27 cellular contexts compared by ENCODE assay signal in the genomic region with DNA sequence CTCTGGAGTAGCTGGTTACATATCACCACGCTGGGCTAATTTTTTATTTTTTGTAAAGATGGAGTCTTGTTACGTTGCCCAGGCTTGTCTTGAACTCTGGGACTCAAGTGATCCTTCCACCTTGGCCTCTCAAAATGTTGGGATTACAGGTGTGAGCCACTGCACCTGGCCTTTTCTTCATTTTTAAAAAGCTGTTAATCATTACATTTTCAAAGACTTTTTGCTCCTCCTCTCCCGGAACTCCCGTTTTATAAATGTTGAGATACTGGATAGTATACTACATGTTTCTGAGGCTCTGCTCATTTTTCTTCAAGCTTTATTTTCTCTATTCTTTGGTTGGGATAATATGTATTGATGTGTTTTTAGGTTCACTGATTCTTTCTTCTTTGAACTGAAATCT. TPM values are rescaled to one million over a fixed set of nuclear protein-coding genes. Genes with fewer than 3 reads are reported as not detected.
DNase-seq lines count a peak whose midpoint lies in the region; ATAC-seq and TF ChIP-seq lines count a peak whose summit lies in the region.
"Had no signal": no experiment of that assay in that cellular context is flagged by ENCODE, and none has a peak within 500 bp of the region (broad histone marks: within the 10 kb centered on the region; RNA-seq: fewer than 3 reads in every experiment).

No MANE protein-coding gene starts in this region.

- no peak for TF ChIP-seq CTCF in activated CD8-positive, alpha-beta T cell treated with anti-CD3 and anti-CD28 coated beads for 36 hours (IDR thresholded peaks at IDR 0.05)
- TF ChIP-seq CTCF in testis (IDR thresholded peaks at IDR 0.05): no peak

- POLR2A ChIA-PET in activated CD8-positive, alpha-beta T cell treated with anti-CD3 and anti-CD28 coated beads for 36 hours (lab: Charles Lee): interaction anchor here (0.6 to 1.9 kb wide), 5 partner anchors 12 to 740 kb away, joined by 3 to 6 read pairs (median 4); a partner anchor contains a TSS

- H3K27ac ChIP-seq in testis: no peak overlapping the region
- H3K27ac ChIP-seq: colonic mucosa, neutrophil, prostate gland, uterus had no signal

- no peak for DNase-seq in activated naive CD4-positive, alpha-beta T cell treated with anti-CD3 and anti-CD28 coated beads, Interleukin-2, amount 50 U/mL, for 72 hours (ENCODE audit: low spot score in 2 of 2)
- DNase-seq in activated naive CD4-positive, alpha-beta T cell treated with anti-CD3 and anti-CD28 coated beads, Interleukin-2, amount 50 U/mL, for 16 hours: no peak
- no peak for DNase-seq in activated CD8-positive, alpha-beta T cell treated with anti-CD3 and anti-CD28 coated beads for 36 hours
- no peak for DNase-seq in central memory CD8-positive, alpha-beta T cell (ENCODE audit: low spot score in 2 of 2)
- no peak for DNase-seq in stimulated activated effector memory CD8-positive, alpha-beta T cell treated with anti-CD3 and anti-CD28 coated beads, Interleukin-12 subunit alpha, Interleukin-12 subunit beta, amount 100 ng/mL, for 72 hours (ENCODE audit: low spot score in 2 of 2)
- DNase-seq in OCI-M2 (lab: John Stamatoyannopoulos, UW; ENCODE audit: unreplicated experiment) (no peak), testis (no peak)
- DNase-seq: activated CD4-positive, CD25-positive, alpha-beta regulatory T cell treated with anti-CD3 and anti-CD28 coated beads, Interleukin-2, amount 50 U/mL, for 72 hours; activated effector memory CD4-positive, alpha-beta T cell treated with Interleukin-2 at 50 U/mL for 16 hours; amniotic stem cell; C1 segment of cervical spinal cord; colonic mucosa; effector memory CD4-positive, alpha-beta T cell; H9; head of caudate nucleus; Kasumi-1; NCI-H1694; NCI-H526 treated with DMSO at 0.1 percent for 48 hours; SIG-M5; stimulated activated CD4-positive, alpha-beta T cell treated with anti-CD3 and anti-CD28 coated beads, Interleukin-4, amount 100 ng/mL, for 4 hours; stimulated activated naive CD4-positive, alpha-beta T cell; uterus had no signal

- no peaks in the 10 kb centered on the region for H3K36me3 ChIP-seq in testis (ENCODE audit: low read depth, missing control alignments)
- H3K36me3 ChIP-seq: colonic mucosa, prostate gland, uterus had no signal

- intact Hi-C loops in activated CD8-positive, alpha-beta T cell treated with anti-CD3 and anti-CD28 coated beads for 36 hours (cut with micrococcal nuclease): no loop called here
- intact Hi-C loops in testis (cut with DNase I; ENCODE audit: low total_unique reads): no loop called here

- H3K9me3 ChIP-seq in testis: no peaks in the 10 kb centered on the region
- H3K9me3 ChIP-seq: colonic mucosa, neutrophil, prostate gland, uterus had no signal

- H3K27ac Mint-ChIP-seq in activated naive CD4-positive, alpha-beta T cell treated with anti-CD3 and anti-CD28 coated beads, Interleukin-2, amount 50 U/mL, for 72 hours: peak overlapping the region; percentile 85 to 95
- H3K27ac Mint-ChIP-seq in activated CD8-positive, alpha-beta T cell treated with anti-CD3 and anti-CD28 coated beads for 36 hours: peak overlapping the region; percentile 90
- H3K27ac Mint-ChIP-seq in central memory CD8-positive, alpha-beta T cell (ENCODE audit: low read depth): peak overlapping the region; percentile 92
- peak overlapping the region; percentile 95 for H3K27ac Mint-ChIP-seq in stimulated activated effector memory CD8-positive, alpha-beta T cell treated with anti-CD3 and anti-CD28 coated beads, Interleukin-12 subunit alpha, Interleukin-12 subunit beta, amount 100 ng/mL, for 72 hours
- H3K27ac Mint-ChIP-seq: H9 had no signal

- H3K27me3 Mint-ChIP-seq in activated CD8-positive, alpha-beta T cell treated with anti-CD3 and anti-CD28 coated beads for 36 hours: no peaks in the 10 kb centered on the region
- H3K27me3 Mint-ChIP-seq in central memory CD8-positive, alpha-beta T cell: no peaks in the 10 kb centered on the region

- no peak overlapping the region for H3K4me3 ChIP-seq in testis
- H3K4me3 ChIP-seq: colonic mucosa, prostate gland, uterus had no signal

- 70 to 79% methylated on average over 4 of the region's 4 CpGs for WGBS in testis, 2 donors

- H3K9me3 Mint-ChIP-seq in activated naive CD4-positive, alpha-beta T cell treated with anti-CD3 and anti-CD28 coated beads, Interleukin-2, amount 50 U/mL, for 72 hours: peaks cover 7 to 27% of the 10 kb centered on the region in 2 donors
- peaks cover 27% of the 10 kb centered on the region for H3K9me3 Mint-ChIP-seq in activated CD8-positive, alpha-beta T cell treated with anti-CD3 and anti-CD28 coated beads for 36 hours
- no peaks in the 10 kb centered on the region for H3K9me3 Mint-ChIP-seq in central memory CD8-positive, alpha-beta T cell
- peaks cover 3% of the 10 kb centered on the region for H3K9me3 Mint-ChIP-seq in stimulated activated effector memory CD8-positive, alpha-beta T cell treated with anti-CD3 and anti-CD28 coated beads, Interleukin-12 subunit alpha, Interleukin-12 subunit beta, amount 100 ng/mL, for 72 hours

- TF ChIP-seq POLR2A in testis (IDR thresholded peaks at IDR 0.05): no peak

- CTCF ChIA-PET in activated CD8-positive, alpha-beta T cell treated with anti-CD3 and anti-CD28 coated beads for 36 hours (lab: Charles Lee): interaction anchor here (1.1 to 1.7 kb wide), 5 partner anchors 9 to 82 kb away, joined by 3 to 4 read pairs (median 3); no protein-coding TSS in a partner anchor

- H3K4me3 Mint-ChIP-seq in activated CD8-positive, alpha-beta T cell treated with anti-CD3 and anti-CD28 coated beads for 36 hours: peak overlapping the region; percentile 22
- H3K4me3 Mint-ChIP-seq in central memory CD8-positive, alpha-beta T cell: peak overlapping the region; percentile 71
- peak overlapping the region; percentile 66 for H3K4me3 Mint-ChIP-seq in stimulated activated effector memory CD8-positive, alpha-beta T cell treated with anti-CD3 and anti-CD28 coated beads, Interleukin-12 subunit alpha, Interleukin-12 subunit beta, amount 100 ng/mL, for 72 hours
- H3K4me3 Mint-ChIP-seq: H9 had no signal

- H3K36me3 Mint-ChIP-seq in activated naive CD4-positive, alpha-beta T cell treated with anti-CD3 and anti-CD28 coated beads, Interleukin-2, amount 50 U/mL, for 72 hours: peaks cover 58 to 75% of the 10 kb centered on the region in 2 donors
- peaks cover 77% of the 10 kb centered on the region for H3K36me3 Mint-ChIP-seq in activated CD8-positive, alpha-beta T cell treated with anti-CD3 and anti-CD28 coated beads for 36 hours (ENCODE audit: low read depth)
- peaks cover 24% of the 10 kb centered on the region for H3K36me3 Mint-ChIP-seq in central memory CD8-positive, alpha-beta T cell (ENCODE audit: insufficient read depth)
- peaks cover 85% of the 10 kb centered on the region for H3K36me3 Mint-ChIP-seq in stimulated activated effector memory CD8-positive, alpha-beta T cell treated with anti-CD3 and anti-CD28 coated beads, Interleukin-12 subunit alpha, Interleukin-12 subunit beta, amount 100 ng/mL, for 72 hours

- peaks cover 83% of the 10 kb centered on the region for H3K4me1 Mint-ChIP-seq in activated CD8-positive, alpha-beta T cell treated with anti-CD3 and anti-CD28 coated beads for 36 hours (ENCODE audit: low read depth)
- peaks cover 94% of the 10 kb centered on the region for H3K4me1 Mint-ChIP-seq in central memory CD8-positive, alpha-beta T cell
- peaks cover 80% of the 10 kb centered on the region for H3K4me1 Mint-ChIP-seq in stimulated activated effector memory CD8-positive, alpha-beta T cell treated with anti-CD3 and anti-CD28 coated beads, Interleukin-12 subunit alpha, Interleukin-12 subunit beta, amount 100 ng/mL, for 72 hours

- H3K27me3 ChIP-seq in testis: no peaks in the 10 kb centered on the region
- H3K27me3 ChIP-seq: colonic mucosa, neutrophil, uterus had no signal

- H3K4me1 ChIP-seq in testis: no peaks in the 10 kb centered on the region
- H3K4me1 ChIP-seq: colonic mucosa, prostate gland, uterus had no signal

- ATAC-seq in activated naive CD4-positive, alpha-beta T cell treated with anti-CD3 and anti-CD28 coated beads, Interleukin-2, amount 50 U/mL, for 72 hours: no peak
- ATAC-seq in activated CD8-positive, alpha-beta T cell treated with anti-CD3 and anti-CD28 coated beads for 36 hours: peak; percentile 38
- no peak for ATAC-seq in central memory CD8-positive, alpha-beta T cell (replicated peaks; ENCODE audit: extremely low read depth, poor library complexity, severe bottlenecking)
- peak; percentile 47 for ATAC-seq in stimulated activated effector memory CD8-positive, alpha-beta T cell treated with anti-CD3 and anti-CD28 coated beads, Interleukin-12 subunit alpha, Interleukin-12 subunit beta, amount 100 ng/mL, for 72 hours
- ATAC-seq: HepG2, sciatic nerve had no signal

RNA-seq across cellular contexts. Expression of a gene that starts 16.4 kb away (rescaled TPM):
- 1 to 10 TPM; 5.2 to 6.0 TPM for total RNA-seq in activated naive CD4-positive, alpha-beta T cell treated with anti-CD3 and anti-CD28 coated beads, Interleukin-2, amount 50 U/mL, for 72 hours
- 10 to 100 TPM; 10.4 to 17.1 TPM for total RNA-seq in activated CD8-positive, alpha-beta T cell treated with anti-CD3 and anti-CD28 coated beads for 36 hours
- total RNA-seq in testis: 1 to 10 TPM; 1.7 to 4.6 TPM
- 3.8 TPM for polyA plus RNA-seq in testis (ENCODE audit: insufficient read depth, low read depth, low replicate concordance)
- total RNA-seq: fibroblast of villous mesenchyme, HepG2 had no signal
- polyA plus RNA-seq: HepG2 had no signal

Comparison
In these comparisons a context has a peak if more than half of its experiments do, and no peak if none do; other contexts are left out.
1. ATAC-seq: peak in activated CD8-positive, alpha-beta T cell treated with anti-CD3 and anti-CD28 coated beads for 36 hours (single experiment) and stimulated activated effector memory CD8-positive, alpha-beta T cell treated with anti-CD3 and anti-CD28 coated beads, Interleukin-12 subunit alpha, Interleukin-12 subunit beta, amount 100 ng/mL, for 72 hours (single experiment); none in activated naive CD4-positive, alpha-beta T cell treated with anti-CD3 and anti-CD28 coated beads, Interleukin-2, amount 50 U/mL, for 72 hours (0 of 2) and central memory CD8-positive, alpha-beta T cell (single experiment).
2. Peak in every context shown above with its lines, with median percentiles within 50 percentile points of each other: H3K27ac Mint-ChIP-seq and H3K4me3 Mint-ChIP-seq.